Comparison of ENCODE assay signal across 8 cellular contexts in genomic region chr1:155084722-155085503, GRCh38. TPM values are rescaled to one million over a fixed set of nuclear protein-coding genes. Genes with fewer than 3 reads are reported as not detected.
DNase-seq lines count a peak whose midpoint lies in the region; ATAC-seq and TF ChIP-seq lines count a peak whose summit lies in the region.

No MANE protein-coding gene starts in this region.

- peak overlapping the region; percentile 96 for H3K4me3 Mint-ChIP-seq in activated naive CD8-positive, alpha-beta T cell
- peak overlapping the region; percentile 90 for H3K4me3 Mint-ChIP-seq in osteocyte (ENCODE audit: unreplicated experiment)

- WGBS in thymus, result under 1% methylated on average over 67 of the region's 67 CpGs

- DNase-seq in GM12864 (ENCODE audit: low read depth) (peak; percentile 60), NCI-H1092 treated with DMSO at 0.1 percent for 48 hours (lab: John Stamatoyannopoulos, UW) (peak; percentile 98), head of caudate nucleus (peak; percentile 88 to 97 (median 94)), osteocyte (ENCODE audit: extremely low spot score, unreplicated experiment) (peak; percentile 97)

- H3K4me3 ChIP-seq in GM12864 (ENCODE audit: low read depth, low read length) (peak overlapping the region; percentile 60), thymus (ENCODE audit: low read length) (peak overlapping the region; percentile 72)

- H3K9me3 ChIP-seq in thymus (ENCODE audit: control insufficient read depth), result no peaks in the 10 kb centered on the region

- no peaks in the 10 kb centered on the region for H3K36me3 ChIP-seq in thymus (ENCODE audit: control insufficient read depth, insufficient read depth)

- H3K36me3 Mint-ChIP-seq in activated naive CD8-positive, alpha-beta T cell, result no peaks in the 10 kb centered on the region
- no peaks in the 10 kb centered on the region for H3K36me3 Mint-ChIP-seq in osteocyte (ENCODE audit: unreplicated experiment)

- peak overlapping the region; percentile 93 for H3K27ac Mint-ChIP-seq in activated naive CD8-positive, alpha-beta T cell
- H3K27ac Mint-ChIP-seq in osteocyte (ENCODE audit: unreplicated experiment), result peak overlapping the region; percentile 89

- TF ChIP-seq CTCF in GM12864 (IDR thresholded peaks at IDR 0.05; ENCODE audit: low read depth, low read length, missing control alignments) (peak; percentile 81), osteocyte (IDR thresholded peaks at IDR 0.05) (peak; percentile 92)

- peak; percentile 77 for ATAC-seq in HG02642 (IDR thresholded peaks at IDR 0.05; ENCODE audit: poor library complexity, unreplicated experiment)
- ATAC-seq in SK-N-SH treated with all-trans-retinoic acid at 6 μM for 48 hours, result peak; percentile 86

- no peaks in the 10 kb centered on the region for H3K9me3 Mint-ChIP-seq in activated naive CD8-positive, alpha-beta T cell (ENCODE audit: low read depth)
- H3K9me3 Mint-ChIP-seq in osteocyte (ENCODE audit: unreplicated experiment), result no peaks in the 10 kb centered on the region

- H3K4me1 Mint-ChIP-seq in activated naive CD8-positive, alpha-beta T cell (ENCODE audit: low read depth), result peaks cover 38% of the 10 kb centered on the region
- peaks cover 31% of the 10 kb centered on the region for H3K4me1 Mint-ChIP-seq in osteocyte (ENCODE audit: unreplicated experiment)

- H3K27me3 ChIP-seq in thymus (ENCODE audit: control insufficient read depth, insufficient read depth), result peaks cover 45% of the 10 kb centered on the region

- peaks cover 17% of the 10 kb centered on the region for H3K27me3 Mint-ChIP-seq in activated naive CD8-positive, alpha-beta T cell
- H3K27me3 Mint-ChIP-seq in osteocyte (ENCODE audit: unreplicated experiment), result peaks cover 25% of the 10 kb centered on the region

- H3K27ac ChIP-seq in thymus (ENCODE audit: low read depth), result peak overlapping the region; percentile 89

- H3K4me1 ChIP-seq in thymus (ENCODE audit: control insufficient read depth, insufficient read depth, low read length), result peaks cover 26% of the 10 kb centered on the region

- intact Hi-C loops in head of caudate nucleus (cut with DNase I), result loop anchor here (1.0 kb wide), 1 partner anchor 40 kb away; no protein-coding TSS in a partner anchor

TF ChIP-seq in SK-N-SH treated with all-trans-retinoic acid at 6 μM for 48 hours, 23 proteins besides CTCF, POLR2A, EP300 and RAD21:
- TF ChIP-seq ZNF70 (CRISPR knock-in tag; IDR thresholded peaks at IDR 0.05), result no peak
- TF ChIP-seq, protein P1, sequence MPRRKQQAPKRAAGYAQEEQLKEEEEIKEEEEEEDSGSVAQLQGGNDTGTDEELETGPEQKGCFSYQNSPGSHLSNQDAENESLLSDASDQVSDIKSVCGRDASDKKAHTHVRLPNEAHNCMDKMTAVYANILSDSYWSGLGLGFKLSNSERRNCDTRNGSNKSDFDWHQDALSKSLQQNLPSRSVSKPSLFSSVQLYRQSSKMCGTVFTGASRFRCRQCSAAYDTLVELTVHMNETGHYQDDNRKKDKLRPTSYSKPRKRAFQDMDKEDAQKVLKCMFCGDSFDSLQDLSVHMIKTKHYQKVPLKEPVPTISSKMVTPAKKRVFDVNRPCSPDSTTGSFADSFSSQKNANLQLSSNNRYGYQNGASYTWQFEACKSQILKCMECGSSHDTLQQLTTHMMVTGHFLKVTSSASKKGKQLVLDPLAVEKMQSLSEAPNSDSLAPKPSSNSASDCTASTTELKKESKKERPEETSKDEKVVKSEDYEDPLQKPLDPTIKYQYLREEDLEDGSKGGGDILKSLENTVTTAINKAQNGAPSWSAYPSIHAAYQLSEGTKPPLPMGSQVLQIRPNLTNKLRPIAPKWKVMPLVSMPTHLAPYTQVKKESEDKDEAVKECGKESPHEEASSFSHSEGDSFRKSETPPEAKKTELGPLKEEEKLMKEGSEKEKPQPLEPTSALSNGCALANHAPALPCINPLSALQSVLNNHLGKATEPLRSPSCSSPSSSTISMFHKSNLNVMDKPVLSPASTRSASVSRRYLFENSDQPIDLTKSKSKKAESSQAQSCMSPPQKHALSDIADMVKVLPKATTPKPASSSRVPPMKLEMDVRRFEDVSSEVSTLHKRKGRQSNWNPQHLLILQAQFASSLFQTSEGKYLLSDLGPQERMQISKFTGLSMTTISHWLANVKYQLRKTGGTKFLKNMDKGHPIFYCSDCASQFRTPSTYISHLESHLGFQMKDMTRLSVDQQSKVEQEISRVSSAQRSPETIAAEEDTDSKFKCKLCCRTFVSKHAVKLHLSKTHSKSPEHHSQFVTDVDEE (CRISPR knock-in tag; IDR thresholded peaks at IDR 0.05), result no peak
TF ChIP-seq in SK-N-SH treated with all-trans-retinoic acid at 6 μM for 48 hours: peak in this region for 0.

RNA-seq across cellular contexts. Expression of gene EFNA3, which starts 6.3 kb away (rescaled TPM):
- total RNA-seq in osteocyte, result 2.1 and 2.9 TPM in 2 replicates
- 3.4 TPM for polyA plus RNA-seq in thymus

RNA-seq across cellular contexts. Expression of gene EFNA4, which starts 21.4 kb away (rescaled TPM):
- 10.1 and 12.4 TPM in 2 replicates for total RNA-seq in osteocyte
- polyA plus RNA-seq in thymus, result 7.4 TPM

RNA-seq across cellular contexts. Expression of gene ADAM15, which starts 33.8 kb away (rescaled TPM):
- 88.4 and 89.4 TPM in 2 replicates for total RNA-seq in osteocyte
- 91.5 TPM for polyA plus RNA-seq in thymus

RNA-seq across cellular contexts. Expression of gene EFNA1, which starts 42.8 kb away (rescaled TPM):
- total RNA-seq in osteocyte, result 29.3 and 31.3 TPM in 2 replicates
- polyA plus RNA-seq in thymus, result 52.6 TPM

RNA-seq across cellular contexts. Expression of gene SLC50A1, which starts 50.7 kb away (rescaled TPM):
- 26.5 and 26.6 TPM in 2 replicates for total RNA-seq in osteocyte
- polyA plus RNA-seq in thymus, result 54.5 TPM

Comparison
In these comparisons a context has a peak if more than half of its experiments do, and no peak if none do; other contexts are left out.
1. Peak in every context shown above with its lines: DNase-seq, ATAC-seq, H3K4me3 ChIP-seq and H3K27ac ChIP-seq.